Comparison of ENCODE assay signal across 8 cellular contexts in genomic region chr22:35376728-35377472, GRCh38. TPM values are rescaled to one million over a fixed set of nuclear protein-coding genes. Genes with fewer than 3 reads are reported as not detected.
DNase-seq lines count a peak whose midpoint lies in the region; ATAC-seq and TF ChIP-seq lines count a peak whose summit lies in the region.

No MANE protein-coding gene starts in this region.

- TF ChIP-seq CTCF in dorsolateral prefrontal cortex (IDR thresholded peaks at IDR 0.05 in 54 of 56, conservative IDR thresholded peaks at IDR 0.05 in 2 of 56; ENCODE audit: low read depth in 1 of 56, partially characterized antibody in 56 of 56) (peak in 11 of 56 donors; percentile 8 to 29 (median 15)), left lung (IDR thresholded peaks at IDR 0.05) (no peak)

- peak; percentile 56 for ATAC-seq in left lung

- H3K36me3 Mint-ChIP-seq in T-helper 1 cell treated with Interleukin-12 subunit alpha and Interleukin-12 subunit beta and Interleukin-4 antibody, amounts not matched to agents 30 μg/mL and 1 μg/mL, for 36 hours (ENCODE audit: low read depth): no peaks in the 10 kb centered on the region

- no peaks in the 10 kb centered on the region; the same call in 1 of the 2 replicates for H3K27me3 ChIP-seq in H7 (ENCODE audit: control insufficient read depth, insufficient read depth, low read length)
- H3K27me3 ChIP-seq in MG63: no peaks in the 10 kb centered on the region
- no peaks in the 10 kb centered on the region for H3K27me3 ChIP-seq in dorsolateral prefrontal cortex
- H3K27me3 ChIP-seq in left lung: no peaks in the 10 kb centered on the region

- intact Hi-C loops in dorsolateral prefrontal cortex (cut with DNase I) (no loop called here), left lung (cut with DNase I) (no loop called here)

- no peaks in the 10 kb centered on the region for H3K9me3 ChIP-seq in MG63
- no peaks in the 10 kb centered on the region for H3K9me3 ChIP-seq in left lung

- H3K4me3 ChIP-seq in H7 (ENCODE audit: insufficient read depth, low read depth, low read length) (no peak overlapping the region), MG63 (no peak overlapping the region), dorsolateral prefrontal cortex (peak overlapping the region in 10 of 59 donors; percentile 3 to 26 (median 12)), left lung (no peak overlapping the region)

- H3K4me1 Mint-ChIP-seq in T-helper 1 cell treated with Interleukin-12 subunit alpha and Interleukin-12 subunit beta and Interleukin-4 antibody, amounts not matched to agents 30 μg/mL and 1 μg/mL, for 36 hours (ENCODE audit: low read depth): peaks cover 25% of the 10 kb centered on the region

- peak overlapping the region; percentile 64 for H3K27ac Mint-ChIP-seq in T-helper 1 cell treated with Interleukin-12 subunit alpha and Interleukin-12 subunit beta and Interleukin-4 antibody, amounts not matched to agents 30 μg/mL and 1 μg/mL, for 36 hours

- H3K27ac ChIP-seq in dorsolateral prefrontal cortex: peak overlapping the region in 57 of 59 donors; percentile 17 to 87 (median 77)
- H3K27ac ChIP-seq in left lung: peak overlapping the region; percentile 85 to 90

- H3K4me1 ChIP-seq in left lung: peaks cover 19 to 78% of the 10 kb centered on the region in 2 donors

- H3K9me3 Mint-ChIP-seq in T-helper 1 cell treated with Interleukin-12 subunit alpha and Interleukin-12 subunit beta and Interleukin-4 antibody, amounts not matched to agents 30 μg/mL and 1 μg/mL, for 36 hours: no peaks in the 10 kb centered on the region

- DNase-seq in NCI-H146 (lab: John Stamatoyannopoulos, UW) (peak; percentile 74), NCI-H146 treated with DMSO at 0.1 percent for 48 hours (lab: John Stamatoyannopoulos, UW; ENCODE audit: unreplicated experiment) (no peak), H7 (peak; percentile 90), MG63 (peak; percentile 97), dorsolateral prefrontal cortex (peak in 9 of 10 donors; percentile 60 to 85 (median 77)), left lung (peak; percentile 92 to 96)
- DNase-seq in stimulated activated CD4-positive, alpha-beta T cell treated with anti-CD3 and anti-CD28 coated beads, Interleukin-2, amount 100 ng/mL, for 4 hours (ENCODE audit: low read depth): peak; percentile 31

- H3K27me3 Mint-ChIP-seq in T-helper 1 cell treated with Interleukin-12 subunit alpha and Interleukin-12 subunit beta and Interleukin-4 antibody, amounts not matched to agents 30 μg/mL and 1 μg/mL, for 36 hours (ENCODE audit: low read depth): peaks cover 18% of the 10 kb centered on the region

- no peak overlapping the region for H3K4me3 Mint-ChIP-seq in T-helper 1 cell treated with Interleukin-12 subunit alpha and Interleukin-12 subunit beta and Interleukin-4 antibody, amounts not matched to agents 30 μg/mL and 1 μg/mL, for 36 hours

- no peaks in the 10 kb centered on the region for H3K36me3 ChIP-seq in H7 (replicated peaks; ENCODE audit: control insufficient read depth, insufficient read depth, low read length)
- no peaks in the 10 kb centered on the region for H3K36me3 ChIP-seq in MG63
- no peaks in the 10 kb centered on the region for H3K36me3 ChIP-seq in left lung

RNA-seq across cellular contexts. Expression of gene HMOX1, which starts 4.0 kb away (rescaled TPM):
- 8.3 and 20.6 TPM in 2 replicates for total RNA-seq in H7 (2014; rRNA removed; shearing (Covaris generic))
- total RNA-seq in MG63 (2014; rRNA removed; shearing (Covaris generic); ENCODE audit: low replicate concordance): 36.1 and 66.9 TPM in 2 replicates
- 10 to 100 TPM in 51 of 120 experiments, 1 to 10 TPM in 69; 1.5 to 40.4 (median 8.6) TPM for total RNA-seq in dorsolateral prefrontal cortex
- 100 to 1,000 TPM in 1 of 2 donors, 10 to 100 TPM in 1; 43.4 to 355 TPM for total RNA-seq in left lung

RNA-seq across cellular contexts. Expression of gene MCM5, which starts 23.0 kb away (rescaled TPM):
- 266 and 322 TPM in 2 replicates for total RNA-seq in H7 (2014; rRNA removed; shearing (Covaris generic))
- total RNA-seq in MG63 (2014; rRNA removed; shearing (Covaris generic); ENCODE audit: low replicate concordance): 72.8 and 117 TPM in 2 replicates
- total RNA-seq in dorsolateral prefrontal cortex: 10 to 100 TPM in 93 of 120 experiments, 1 to 10 TPM in 27; 4.6 to 40.1 (median 13.6) TPM
- 10 to 100 TPM; 34.9 to 62.5 TPM for total RNA-seq in left lung
